Comparison of ENCODE assay signal across 1 cellular context in the genomic region with DNA sequence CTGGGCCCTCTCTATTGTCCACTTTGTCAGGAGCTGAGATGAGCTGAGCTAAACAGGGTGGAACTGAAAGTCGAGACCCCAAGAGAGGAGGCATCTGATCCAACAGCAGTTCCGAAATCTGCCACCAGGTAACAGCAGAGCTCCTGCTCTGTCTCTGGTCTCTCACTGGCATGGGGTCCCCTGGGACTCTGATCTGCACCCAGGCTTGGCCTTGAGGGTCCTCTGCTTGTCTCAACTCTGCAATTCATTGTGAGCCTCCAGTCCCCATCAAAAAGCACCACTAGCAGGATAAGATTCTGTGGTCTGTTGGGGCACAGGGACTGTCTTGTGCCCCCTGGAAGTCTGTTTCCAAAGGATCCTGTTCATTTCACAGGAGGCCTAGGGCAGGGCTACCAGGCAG.
TF ChIP-seq lines count a peak whose summit lies in the region.

No MANE protein-coding gene starts in this region.

TF ChIP-seq in SK-N-SH treated with all-trans-retinoic acid at 6 μM for 48 hours, 23 proteins besides CTCF, POLR2A, EP300 and RAD21 (continued from another document):
- TF ChIP-seq, protein P1, sequence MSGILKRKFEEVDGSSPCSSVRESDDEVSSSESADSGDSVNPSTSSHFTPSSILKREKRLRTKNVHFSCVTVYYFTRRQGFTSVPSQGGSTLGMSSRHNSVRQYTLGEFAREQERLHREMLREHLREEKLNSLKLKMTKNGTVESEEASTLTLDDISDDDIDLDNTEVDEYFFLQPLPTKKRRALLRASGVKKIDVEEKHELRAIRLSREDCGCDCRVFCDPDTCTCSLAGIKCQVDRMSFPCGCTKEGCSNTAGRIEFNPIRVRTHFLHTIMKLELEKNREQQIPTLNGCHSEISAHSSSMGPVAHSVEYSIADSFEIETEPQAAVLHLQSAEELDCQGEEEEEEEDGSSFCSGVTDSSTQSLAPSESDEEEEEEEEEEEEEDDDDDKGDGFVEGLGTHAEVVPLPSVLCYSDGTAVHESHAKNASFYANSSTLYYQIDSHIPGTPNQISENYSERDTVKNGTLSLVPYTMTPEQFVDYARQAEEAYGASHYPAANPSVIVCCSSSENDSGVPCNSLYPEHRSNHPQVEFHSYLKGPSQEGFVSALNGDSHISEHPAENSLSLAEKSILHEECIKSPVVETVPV (CRISPR knock-in tag; IDR thresholded peaks at IDR 0.05), result no peak
- TF ChIP-seq ZNF565 (CRISPR knock-in tag; conservative IDR thresholded peaks at IDR 0.05; ENCODE audit: low read depth) (no peak), GLIS3 (CRISPR knock-in tag; IDR thresholded peaks at IDR 0.05) (no peak), ZFP30 (CRISPR knock-in tag; IDR thresholded peaks at IDR 0.05) (no peak), ZC3H10 (CRISPR knock-in tag; IDR thresholded peaks at IDR 0.05) (no peak)
- TF ChIP-seq, protein P2, sequence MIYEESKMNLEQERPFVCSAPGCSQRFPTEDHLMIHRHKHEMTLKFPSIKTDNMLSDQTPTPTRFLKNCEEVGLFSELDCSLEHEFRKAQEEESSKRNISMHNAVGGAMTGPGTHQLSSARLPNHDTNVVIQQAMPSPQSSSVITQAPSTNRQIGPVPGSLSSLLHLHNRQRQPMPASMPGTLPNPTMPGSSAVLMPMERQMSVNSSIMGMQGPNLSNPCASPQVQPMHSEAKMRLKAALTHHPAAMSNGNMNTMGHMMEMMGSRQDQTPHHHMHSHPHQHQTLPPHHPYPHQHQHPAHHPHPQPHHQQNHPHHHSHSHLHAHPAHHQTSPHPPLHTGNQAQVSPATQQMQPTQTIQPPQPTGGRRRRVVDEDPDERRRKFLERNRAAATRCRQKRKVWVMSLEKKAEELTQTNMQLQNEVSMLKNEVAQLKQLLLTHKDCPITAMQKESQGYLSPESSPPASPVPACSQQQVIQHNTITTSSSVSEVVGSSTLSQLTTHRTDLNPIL (CRISPR knock-in tag; IDR thresholded peaks at IDR 0.05; ENCODE audit: low read depth), result no peak
